1 cellular context compared by ENCODE assay signal in genomic region chr5:160287378-160288051, GRCh38.
TF ChIP-seq lines count a peak whose summit lies in the region.

No MANE protein-coding gene starts in this region.

TF ChIP-seq in WTC11, 78 proteins besides CTCF, POLR2A, EP300 and RAD21 (continued from another document):
- 0 out of 2 replicates have a peak, but pooled peaks have one; percentile 45 for TF ChIP-seq FOXP4 (CRISPR knock-in tag; IDR thresholded peaks at IDR 0.05)
- TF ChIP-seq TEAD1 (CRISPR knock-in tag; IDR thresholded peaks at IDR 0.05) = peak; percentile 96; the same call in 1 of the 2 replicates
- peak; percentile 77 for TF ChIP-seq SP1 (CRISPR knock-in tag; conservative IDR thresholded peaks at IDR 0.05)
- peak; percentile 81; the same call in 1 of the 2 replicates for TF ChIP-seq ZNF138 (CRISPR knock-in tag; conservative IDR thresholded peaks at IDR 0.05)
- TF ChIP-seq FOXP1 (CRISPR knock-in tag; IDR thresholded peaks at IDR 0.05; ENCODE audit: borderline replicate concordance) = peak; percentile 68; the same call in 1 of the 2 replicates
- 0 out of 2 replicates have a peak, but pooled peaks have one; percentile 23 for TF ChIP-seq ZBTB21 (CRISPR knock-in tag; IDR thresholded peaks at IDR 0.05; ENCODE audit: borderline replicate concordance)
- TF ChIP-seq TCF7 (CRISPR knock-in tag; IDR thresholded peaks at IDR 0.05; ENCODE audit: low read depth) = no peak
- peak; percentile 77 for TF ChIP-seq ZNF423 (CRISPR knock-in tag; IDR thresholded peaks at IDR 0.05)
- 0 out of 2 replicates have a peak, but pooled peaks have one; percentile 80 for TF ChIP-seq PRRX2 (CRISPR knock-in tag; IDR thresholded peaks at IDR 0.05)
- TF ChIP-seq, protein P1, sequence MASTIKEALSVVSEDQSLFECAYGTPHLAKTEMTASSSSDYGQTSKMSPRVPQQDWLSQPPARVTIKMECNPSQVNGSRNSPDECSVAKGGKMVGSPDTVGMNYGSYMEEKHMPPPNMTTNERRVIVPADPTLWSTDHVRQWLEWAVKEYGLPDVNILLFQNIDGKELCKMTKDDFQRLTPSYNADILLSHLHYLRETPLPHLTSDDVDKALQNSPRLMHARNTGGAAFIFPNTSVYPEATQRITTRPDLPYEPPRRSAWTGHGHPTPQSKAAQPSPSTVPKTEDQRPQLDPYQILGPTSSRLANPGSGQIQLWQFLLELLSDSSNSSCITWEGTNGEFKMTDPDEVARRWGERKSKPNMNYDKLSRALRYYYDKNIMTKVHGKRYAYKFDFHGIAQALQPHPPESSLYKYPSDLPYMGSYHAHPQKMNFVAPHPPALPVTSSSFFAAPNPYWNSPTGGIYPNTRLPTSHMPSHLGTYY (CRISPR knock-in tag; IDR thresholded peaks at IDR 0.05) = no peak
- TF ChIP-seq, protein P2, sequence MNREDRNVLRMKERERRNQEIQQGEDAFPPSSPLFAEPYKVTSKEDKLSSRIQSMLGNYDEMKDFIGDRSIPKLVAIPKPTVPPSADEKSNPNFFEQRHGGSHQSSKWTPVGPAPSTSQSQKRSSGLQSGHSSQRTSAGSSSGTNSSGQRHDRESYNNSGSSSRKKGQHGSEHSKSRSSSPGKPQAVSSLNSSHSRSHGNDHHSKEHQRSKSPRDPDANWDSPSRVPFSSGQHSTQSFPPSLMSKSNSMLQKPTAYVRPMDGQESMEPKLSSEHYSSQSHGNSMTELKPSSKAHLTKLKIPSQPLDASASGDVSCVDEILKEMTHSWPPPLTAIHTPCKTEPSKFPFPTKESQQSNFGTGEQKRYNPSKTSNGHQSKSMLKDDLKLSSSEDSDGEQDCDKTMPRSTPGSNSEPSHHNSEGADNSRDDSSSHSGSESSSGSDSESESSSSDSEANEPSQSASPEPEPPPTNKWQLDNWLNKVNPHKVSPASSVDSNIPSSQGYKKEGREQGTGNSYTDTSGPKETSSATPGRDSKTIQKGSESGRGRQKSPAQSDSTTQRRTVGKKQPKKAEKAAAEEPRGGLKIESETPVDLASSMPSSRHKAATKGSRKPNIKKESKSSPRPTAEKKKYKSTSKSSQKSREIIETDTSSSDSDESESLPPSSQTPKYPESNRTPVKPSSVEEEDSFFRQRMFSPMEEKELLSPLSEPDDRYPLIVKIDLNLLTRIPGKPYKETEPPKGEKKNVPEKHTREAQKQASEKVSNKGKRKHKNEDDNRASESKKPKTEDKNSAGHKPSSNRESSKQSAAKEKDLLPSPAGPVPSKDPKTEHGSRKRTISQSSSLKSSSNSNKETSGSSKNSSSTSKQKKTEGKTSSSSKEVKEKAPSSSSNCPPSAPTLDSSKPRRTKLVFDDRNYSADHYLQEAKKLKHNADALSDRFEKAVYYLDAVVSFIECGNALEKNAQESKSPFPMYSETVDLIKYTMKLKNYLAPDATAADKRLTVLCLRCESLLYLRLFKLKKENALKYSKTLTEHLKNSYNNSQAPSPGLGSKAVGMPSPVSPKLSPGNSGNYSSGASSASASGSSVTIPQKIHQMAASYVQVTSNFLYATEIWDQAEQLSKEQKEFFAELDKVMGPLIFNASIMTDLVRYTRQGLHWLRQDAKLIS (CRISPR knock-in tag; IDR thresholded peaks at IDR 0.05; ENCODE audit: borderline replicate concordance) = peak; percentile 85; the same call in 1 of the 2 replicates
- TF ChIP-seq, protein P3, sequence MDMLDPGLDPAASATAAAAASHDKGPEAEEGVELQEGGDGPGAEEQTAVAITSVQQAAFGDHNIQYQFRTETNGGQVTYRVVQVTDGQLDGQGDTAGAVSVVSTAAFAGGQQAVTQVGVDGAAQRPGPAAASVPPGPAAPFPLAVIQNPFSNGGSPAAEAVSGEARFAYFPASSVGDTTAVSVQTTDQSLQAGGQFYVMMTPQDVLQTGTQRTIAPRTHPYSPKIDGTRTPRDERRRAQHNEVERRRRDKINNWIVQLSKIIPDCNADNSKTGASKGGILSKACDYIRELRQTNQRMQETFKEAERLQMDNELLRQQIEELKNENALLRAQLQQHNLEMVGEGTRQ (CRISPR knock-in tag; IDR thresholded peaks at IDR 0.05) = peak; percentile 80
- TF ChIP-seq GTF2I (CRISPR knock-in tag; conservative IDR thresholded peaks at IDR 0.05) = peak; percentile 73
- TF ChIP-seq FOXK1 (CRISPR knock-in tag; IDR thresholded peaks at IDR 0.05) = peak; percentile 68; the same call in 1 of the 2 replicates
- no peak for TF ChIP-seq NR1H2 (CRISPR knock-in tag; IDR thresholded peaks at IDR 0.05)
- TF ChIP-seq JAZF1 (CRISPR knock-in tag; IDR thresholded peaks at IDR 0.05) = no peak
- 0 out of 2 replicates have a peak, but pooled peaks have one; percentile 57 for TF ChIP-seq CREB1 (CRISPR knock-in tag; IDR thresholded peaks at IDR 0.05)
- TF ChIP-seq ETV6 (CRISPR knock-in tag; IDR thresholded peaks at IDR 0.05) = peak; percentile 81
- TF ChIP-seq JUN (CRISPR knock-in tag; IDR thresholded peaks at IDR 0.05) = no peak
- TF ChIP-seq ZNF532 (CRISPR knock-in tag; IDR thresholded peaks at IDR 0.05; ENCODE audit: borderline replicate concordance) = 0 out of 2 replicates have a peak, but pooled peaks have one; percentile 61
